In genomic region chr3:9779197-9779596, GRCh38 we compare ENCODE assay signal across 11 cellular contexts. TPM values are rescaled to one million over a fixed set of nuclear protein-coding genes. Genes with fewer than 3 reads are reported as not detected.
DNase-seq lines count a peak whose midpoint lies in the region; ATAC-seq, FAIRE-seq and TF ChIP-seq lines count a peak whose summit lies in the region.
"Had no signal": no experiment of that assay in that cellular context is flagged by ENCODE, and none has a peak within 500 bp of the region (broad histone marks: within the 10 kb centered on the region; RNA-seq: fewer than 3 reads in every experiment).

No MANE protein-coding gene starts in this region.

- ATAC-seq in activated CD8-positive, alpha-beta T cell treated with anti-CD3 and anti-CD28 coated beads for 36 hours, result no peak
- ATAC-seq in naive B cell (ENCODE audit: low read depth in 2 of 2) (no peak), GM18505 (IDR thresholded peaks at IDR 0.05; ENCODE audit: unreplicated experiment) (no peak)

- no peak overlapping the region for H2AFZ ChIP-seq in GM23248

- H3K9me3 Mint-ChIP-seq in activated CD8-positive, alpha-beta T cell treated with anti-CD3 and anti-CD28 coated beads for 36 hours, result peaks cover 1% of the 10 kb centered on the region
- H3K9me3 Mint-ChIP-seq in naive B cell, result no peaks in the 10 kb centered on the region

- H3K79me2 ChIP-seq in GM23248 (ENCODE audit: insufficient read depth), result no peaks in the 10 kb centered on the region

- peaks cover 52 to 68% (median 59%) of the 10 kb centered on the region in 10 experiments for H3K4me1 ChIP-seq in BLaER1 treated with 17β-estradiol and CSF1 and Interleukin-3, amounts not matched to agents 10 nM and 100 nM
- H3K4me1 ChIP-seq in GM23248 (ENCODE audit: insufficient read depth), result peaks cover 23% of the 10 kb centered on the region
- peaks cover 8 to 22% of the 10 kb centered on the region in 2 donors for H3K4me1 ChIP-seq in kidney (ENCODE audit: control insufficient read depth in 1 of 2, insufficient read depth in 1 of 2, low read depth in 1 of 2, low read length in 2 of 2)

- WGBS in GM23248 (ENCODE audit: low coverage in 1 of 2, low lambda C conversion rate in 2 of 2, missing lambda C conversion rate in 2 of 2), 2 experiments, result 67 to 71% methylated on average over 3 to 4 of the region's 4 CpGs

- no peaks in the 10 kb centered on the region for H3K27me3 Mint-ChIP-seq in activated CD8-positive, alpha-beta T cell treated with anti-CD3 and anti-CD28 coated beads for 36 hours
- no peaks in the 10 kb centered on the region for H3K27me3 Mint-ChIP-seq in naive B cell

- FAIRE-seq in kidney (lab: Jason Lieb, UNC), result no peak

- H3K4me2 ChIP-seq in BLaER1 treated with 17β-estradiol and CSF1 and Interleukin-3, amounts not matched to agents 10 nM and 100 nM, result peak overlapping the region; percentile 75 to 95 (median 90)
- H3K4me2 ChIP-seq in GM23248 (ENCODE audit: unreplicated experiment), result no peak overlapping the region

- CTCF ChIA-PET in activated CD8-positive, alpha-beta T cell treated with anti-CD3 and anti-CD28 coated beads for 36 hours (lab: Charles Lee), result interaction anchor here (3.9 kb wide), 1 partner anchor 52 kb away, joined by 18 read pairs; no protein-coding TSS in a partner anchor

- no peak for TF ChIP-seq CTCF in activated CD8-positive, alpha-beta T cell treated with anti-CD3 and anti-CD28 coated beads for 36 hours (IDR thresholded peaks at IDR 0.05)
- TF ChIP-seq CTCF in kidney (IDR thresholded peaks at IDR 0.05; ENCODE audit: borderline replicate concordance, extremely low read depth, insufficient read depth) (no peak), GM13976 (IDR thresholded peaks at IDR 0.05; ENCODE audit: borderline replicate concordance, control extremely low read depth, extremely low read depth, insufficient read depth, missing control alignments) (no peak)

- H3K36me3 Mint-ChIP-seq in activated CD8-positive, alpha-beta T cell treated with anti-CD3 and anti-CD28 coated beads for 36 hours (ENCODE audit: low read depth), result peaks cover 31% of the 10 kb centered on the region
- no peaks in the 10 kb centered on the region for H3K36me3 Mint-ChIP-seq in naive B cell

- peaks cover 38% of the 10 kb centered on the region for H3F3A ChIP-seq in GM23248 (ENCODE audit: insufficient read depth)

- intact Hi-C loops in activated CD8-positive, alpha-beta T cell treated with anti-CD3 and anti-CD28 coated beads for 36 hours (cut with micrococcal nuclease), result no loop called here
- intact Hi-C loops in kidney (cut with DNase I), result no loop called here

- peak overlapping the region in 8 of 11 experiments; percentile 74 to 95 (median 84); a peak in 16 of 22 replicates for H3K27ac ChIP-seq in BLaER1 treated with 17β-estradiol and CSF1 and Interleukin-3, amounts not matched to agents 10 nM and 100 nM
- peak overlapping the region; percentile 93 for H3K27ac ChIP-seq in GM23248
- no peak overlapping the region for H3K27ac ChIP-seq in kidney (ENCODE audit: low read depth in 2 of 2, low read length in 2 of 2)

- H4K20me1 ChIP-seq in BLaER1 treated with 17β-estradiol and CSF1 and Interleukin-3, amounts not matched to agents 10 nM and 100 nM, result peaks cover 0 to 16% (median 0%) of the 10 kb centered on the region in 11 experiments; a peak in 6 of 22 replicates
- H4K20me1 ChIP-seq in GM23248 (ENCODE audit: insufficient read depth), result no peaks in the 10 kb centered on the region

- no peaks in the 10 kb centered on the region for H3K9me2 ChIP-seq in GM23248 (ENCODE audit: insufficient read depth)

- peaks cover 0 to 33% (median 0%) of the 10 kb centered on the region in 11 experiments; a peak in 6 of 22 replicates for H3K27me3 ChIP-seq in BLaER1 treated with 17β-estradiol and CSF1 and Interleukin-3, amounts not matched to agents 10 nM and 100 nM
- H3K27me3 ChIP-seq in GM23248 (replicated peaks; ENCODE audit: insufficient read depth), result no peaks in the 10 kb centered on the region

- H3K4me3 ChIP-seq in BLaER1 treated with 17β-estradiol and CSF1 and Interleukin-3, amounts not matched to agents 10 nM and 100 nM, result peak overlapping the region in 2 of 10 experiments; percentile 25 to 34; a peak in 4 of 20 replicates
- H3K4me3 ChIP-seq in GM23248, result no peak overlapping the region
- no peak overlapping the region for H3K4me3 ChIP-seq in kidney (ENCODE audit: low read length in 2 of 2)

- H3K4me1 Mint-ChIP-seq in activated CD8-positive, alpha-beta T cell treated with anti-CD3 and anti-CD28 coated beads for 36 hours (ENCODE audit: low read depth), result peaks cover 64% of the 10 kb centered on the region
- peaks cover 45 to 72% (median 61%) of the 10 kb centered on the region in 3 donors for H3K4me1 Mint-ChIP-seq in naive B cell

- peak overlapping the region; percentile 97 for H3K27ac Mint-ChIP-seq in activated CD8-positive, alpha-beta T cell treated with anti-CD3 and anti-CD28 coated beads for 36 hours
- peak overlapping the region in 5 of 6 donors; percentile 89 to 95 (median 93) for H3K27ac Mint-ChIP-seq in naive B cell

- in situ Hi-C loops in GM23248 (cut with MboI) (no loop called here), GM13976 (cut with MboI; ENCODE audit: low sequenced_read_pairs, unreplicated experiment) (no loop called here)

- peak overlapping the region in 5 of 11 experiments; percentile 68 to 80 (median 73); a peak in 8 of 22 replicates for H3K9ac ChIP-seq in BLaER1 treated with 17β-estradiol and CSF1 and Interleukin-3, amounts not matched to agents 10 nM and 100 nM
- H3K9ac ChIP-seq in GM23248, result peak overlapping the region; percentile 67; the same call in 1 of the 2 replicates
- no peak overlapping the region for H3K9ac ChIP-seq in kidney (ENCODE audit: low read length in 2 of 2)

- H3K36me3 ChIP-seq in BLaER1 treated with 17β-estradiol and CSF1 and Interleukin-3, amounts not matched to agents 10 nM and 100 nM, result peaks cover 0 to 21% (median 6%) of the 10 kb centered on the region in 11 experiments; a peak in 14 of 22 replicates
- H3K36me3 ChIP-seq in GM23248 (ENCODE audit: low read depth), result peaks cover 15% of the 10 kb centered on the region; the same call in 1 of the 2 replicates
- H3K36me3 ChIP-seq in kidney (ENCODE audit: control insufficient read depth in 1 of 2, insufficient read depth in 2 of 2, low read length in 2 of 2), result peaks cover 5 to 6% of the 10 kb centered on the region in 2 donors

- POLR2A ChIA-PET in activated CD8-positive, alpha-beta T cell treated with anti-CD3 and anti-CD28 coated beads for 36 hours (lab: Charles Lee), result interaction anchor here (1.4 to 2.7 kb wide), 4 partner anchors 9 to 46 kb away, joined by 7 to 16 read pairs (median 8); partner anchors contain the start of gene CAMK1

- DNase-seq in GM23248 (no peak), naive B cell (no peak), kidney (no peak), GM13976 (ENCODE audit: low spot score) (no peak), NCI-H510A (lab: John Stamatoyannopoulos, UW) (no peak)
- DNase-seq in activated CD8-positive, alpha-beta T cell treated with anti-CD3 and anti-CD28 coated beads for 36 hours, result peak; percentile 30
- DNase-seq: NCI-H1048, NCI-H524 treated with DMSO at 0.1 percent for 48 hours, SHP77 had no signal

- no peak for TF ChIP-seq POLR2A in GM18505 (IDR thresholded peaks at IDR 0.05; ENCODE audit: borderline replicate concordance, extremely low read depth, insufficient read depth, insufficient read length)

- H3K9me3 ChIP-seq in BLaER1 treated with 17β-estradiol and CSF1 and Interleukin-3, amounts not matched to agents 10 nM and 100 nM (replicated peaks in 1 of 11), result no peaks in the 10 kb centered on the region
- no peaks in the 10 kb centered on the region for H3K9me3 ChIP-seq in GM23248 (ENCODE audit: low read depth)
- no peaks in the 10 kb centered on the region for H3K9me3 ChIP-seq in kidney (ENCODE audit: control insufficient read depth in 1 of 2, low read length in 2 of 2)

- peak overlapping the region; percentile 22 for H3K4me3 Mint-ChIP-seq in activated CD8-positive, alpha-beta T cell treated with anti-CD3 and anti-CD28 coated beads for 36 hours
- peak overlapping the region; percentile 22 to 89 (median 76) for H3K4me3 Mint-ChIP-seq in naive B cell

RNA-seq across cellular contexts. Expression of gene CAMK1, which starts 9.4 kb away (rescaled TPM):
- 26.9 and 30.6 TPM in 2 replicates for total RNA-seq in GM23248 (2014; rRNA removed; shearing (Covaris generic))
- polyA plus RNA-seq in GM23248 (2016; fragmentation: Nextera tagmentation; extraction: Ambion mirVana) (27.7 and 28.3 TPM in 2 replicates), naive B cell (ENCODE audit: low read depth in 6 of 6) (1 to 10 TPM in 3 of 6 donors, under 1 TPM in 2, not detected in 1; 0.26 to 2.3 (median 1.2) TPM), kidney (ENCODE audit: insufficient read depth, low read depth, low replicate concordance) (52.7 TPM)
- 10 to 100 TPM; 41.7 to 45.7 TPM for total RNA-seq in activated CD8-positive, alpha-beta T cell treated with anti-CD3 and anti-CD28 coated beads for 36 hours
- 31.2 TPM for total RNA-seq in kidney

RNA-seq across cellular contexts. Expression of gene TADA3, which starts 13.1 kb away (rescaled TPM):
- 131 and 135 TPM in 2 replicates for total RNA-seq in GM23248 (2014; rRNA removed; shearing (Covaris generic))
- polyA plus RNA-seq in GM23248 (2016; fragmentation: Nextera tagmentation; extraction: Ambion mirVana), result 85.1 and 87.7 TPM in 2 replicates
- 10 to 100 TPM; 57.5 to 58.3 TPM for total RNA-seq in activated CD8-positive, alpha-beta T cell treated with anti-CD3 and anti-CD28 coated beads for 36 hours
- 10 to 100 TPM; 39.7 to 67.1 (median 45.6) TPM for polyA plus RNA-seq in naive B cell (ENCODE audit: low read depth in 6 of 6)
- 65.1 TPM for total RNA-seq in kidney
- polyA plus RNA-seq in kidney (ENCODE audit: insufficient read depth, low read depth, low replicate concordance), result 58.4 TPM

RNA-seq across cellular contexts. Expression of gene ARPC4, which starts 13.7 kb away (rescaled TPM):
- total RNA-seq in GM23248 (2014; rRNA removed; shearing (Covaris generic)), result 315 and 325 TPM in 2 replicates
- 182 and 190 TPM in 2 replicates for polyA plus RNA-seq in GM23248 (2016; fragmentation: Nextera tagmentation; extraction: Ambion mirVana)
- 100 to 1,000 TPM; 205 to 208 TPM for total RNA-seq in activated CD8-positive, alpha-beta T cell treated with anti-CD3 and anti-CD28 coated beads for 36 hours
- polyA plus RNA-seq in naive B cell (ENCODE audit: low read depth in 6 of 6), result 100 to 1,000 TPM; 263 to 316 (median 286) TPM
- total RNA-seq in kidney, result 164 TPM
- 138 TPM for polyA plus RNA-seq in kidney (ENCODE audit: insufficient read depth, low read depth, low replicate concordance)

RNA-seq across cellular contexts. Expression of gene OGG1, which starts 29.4 kb away (rescaled TPM):
- 18.0 and 36.5 TPM in 2 replicates for total RNA-seq in GM23248 (2014; rRNA removed; shearing (Covaris generic))
- polyA plus RNA-seq in GM23248 (2016; fragmentation: Nextera tagmentation; extraction: Ambion mirVana), result 23.0 and 24.6 TPM in 2 replicates
- 10 to 100 TPM; 32.4 to 39.3 TPM for total RNA-seq in activated CD8-positive, alpha-beta T cell treated with anti-CD3 and anti-CD28 coated beads for 36 hours
- polyA plus RNA-seq in naive B cell (ENCODE audit: low read depth in 6 of 6), result 10 to 100 TPM; 23.2 to 35.1 (median 30.1) TPM
- 31.1 TPM for total RNA-seq in kidney
- 51.6 TPM for polyA plus RNA-seq in kidney (ENCODE audit: insufficient read depth, low read depth, low replicate concordance)

RNA-seq across cellular contexts. Expression of gene TTLL3, which starts 30.9 kb away (rescaled TPM):
- 30.3 and 31.1 TPM in 2 replicates for total RNA-seq in GM23248 (2014; rRNA removed; shearing (Covaris generic))
- polyA plus RNA-seq in GM23248 (2016; fragmentation: Nextera tagmentation; extraction: Ambion mirVana) (20.1 and 26.9 TPM in 2 replicates), naive B cell (ENCODE audit: low read depth in 6 of 6) (1 to 10 TPM in 5 of 6 donors, not detected in 1; 2.7 to 7.6 (median 3.4) TPM), kidney (ENCODE audit: insufficient read depth, low read depth, low replicate concordance) (27.5 TPM)
- 10 to 100 TPM; 52.4 to 61.1 TPM for total RNA-seq in activated CD8-positive, alpha-beta T cell treated with anti-CD3 and anti-CD28 coated beads for 36 hours
- total RNA-seq in kidney, result 61.0 TPM

Comparison
In these comparisons a context has a peak if more than half of its experiments do, and no peak if none do; other contexts are left out.
1. H3K27ac ChIP-seq: peak in BLaER1 treated with 17β-estradiol and CSF1 and Interleukin-3, amounts not matched to agents 10 nM and 100 nM (8 of 11) and GM23248 (single experiment); none in kidney (0 of 2).